Comparison of ENCODE assay signal across 8 cellular contexts in genomic region chr16:75110637-75111513, GRCh38. TPM values are rescaled to one million over a fixed set of nuclear protein-coding genes. Genes with fewer than 3 reads are reported as not detected.
DNase-seq lines count a peak whose midpoint lies in the region; ATAC-seq and TF ChIP-seq lines count a peak whose summit lies in the region.

No MANE protein-coding gene starts in this region.

- peaks cover 72% of the 10 kb centered on the region for H3K4me1 Mint-ChIP-seq in CD14-positive monocyte
- H3K4me1 Mint-ChIP-seq in activated CD8-positive, alpha-beta T cell treated with anti-CD3 and anti-CD28 coated beads for 36 hours (ENCODE audit: low read depth), result peaks cover 54% of the 10 kb centered on the region
- peaks cover 28% of the 10 kb centered on the region for H3K4me1 Mint-ChIP-seq in memory B cell

- DNase-seq in CD14-positive monocyte (ENCODE audit: low spot score) (peak; percentile 85), NCI-H774 (lab: John Stamatoyannopoulos, UW) (peak; percentile 30), memory B cell (ENCODE audit: low spot score in 2 of 2) (peak; percentile 75 to 79)
- peak; percentile 92 for DNase-seq in activated CD8-positive, alpha-beta T cell treated with anti-CD3 and anti-CD28 coated beads for 36 hours
- peak; percentile 72 for DNase-seq in effector CD4-positive, alpha-beta T cell
- peak; percentile 73 for DNase-seq in stimulated activated CD8-positive, alpha-beta memory T cell treated with anti-CD3 and anti-CD28 coated beads, Interleukin-12 subunit alpha, Interleukin-12 subunit beta, amount 100 ng/mL, for 1 hour (ENCODE audit: low read depth)

- intact Hi-C loops in CD14-positive monocyte (cut with micrococcal nuclease), result loop anchor here (2.0 to 5.0 kb wide), 3 partner anchors 49 to 114 kb away; partner anchors contain the start of gene ZNRF1 (in 2 of the 2)
- intact Hi-C loops in activated CD8-positive, alpha-beta T cell treated with anti-CD3 and anti-CD28 coated beads for 36 hours (cut with micrococcal nuclease), result loop anchor here (2.0 to 10.0 kb wide), 2 partner anchors 112 to 296 kb away; partner anchors contain the start of gene ZNRF1

- POLR2A ChIA-PET in activated CD8-positive, alpha-beta T cell treated with anti-CD3 and anti-CD28 coated beads for 36 hours (lab: Charles Lee), result interaction anchor here (0.8 to 3.1 kb wide), 9 partner anchors 12 to 298 kb away, joined by 3 to 25 read pairs (median 5); partner anchors contain the start of genes WDR59 and ZNRF1

- peaks cover 22 to 32% (median 26%) of the 10 kb centered on the region in 3 donors for H3K27me3 Mint-ChIP-seq in CD14-positive monocyte (ENCODE audit: low read depth in 3 of 3)
- H3K27me3 Mint-ChIP-seq in activated CD8-positive, alpha-beta T cell treated with anti-CD3 and anti-CD28 coated beads for 36 hours, result peaks cover 10% of the 10 kb centered on the region
- peaks cover 35% of the 10 kb centered on the region for H3K27me3 Mint-ChIP-seq in memory B cell

- TF ChIP-seq CTCF in CD14-positive monocyte (IDR thresholded peaks at IDR 0.05), result peak; percentile 91
- TF ChIP-seq CTCF in activated CD8-positive, alpha-beta T cell treated with anti-CD3 and anti-CD28 coated beads for 36 hours (IDR thresholded peaks at IDR 0.05), result peak; percentile 89

- ATAC-seq in GM19397 (IDR thresholded peaks at IDR 0.05; ENCODE audit: unreplicated experiment), result peak; percentile 72
- ATAC-seq in HG03565 (IDR thresholded peaks at IDR 0.05; ENCODE audit: unreplicated experiment), result peak; percentile 55
- peak; percentile 80 for ATAC-seq in activated CD8-positive, alpha-beta T cell treated with anti-CD3 and anti-CD28 coated beads for 36 hours
- ATAC-seq in memory B cell (ENCODE audit: low read depth), result peak; percentile 79

- H3K9me3 Mint-ChIP-seq in CD14-positive monocyte (peaks cover 0 to 6% (median 0%) of the 10 kb centered on the region in 7 donors), memory B cell (no peaks in the 10 kb centered on the region)
- no peaks in the 10 kb centered on the region for H3K9me3 Mint-ChIP-seq in activated CD8-positive, alpha-beta T cell treated with anti-CD3 and anti-CD28 coated beads for 36 hours

- H3K4me3 Mint-ChIP-seq in CD14-positive monocyte (peak overlapping the region; percentile 62 to 73), memory B cell (peak overlapping the region; percentile 77)
- H3K4me3 Mint-ChIP-seq in activated CD8-positive, alpha-beta T cell treated with anti-CD3 and anti-CD28 coated beads for 36 hours, result peak overlapping the region; percentile 74

- CTCF ChIA-PET in activated CD8-positive, alpha-beta T cell treated with anti-CD3 and anti-CD28 coated beads for 36 hours (lab: Charles Lee), result interaction anchor here (0.6 to 6.5 kb wide), 56 partner anchors 8 to 409 kb away, joined by 3 to 158 read pairs (median 5); partner anchors contain the start of genes WDR59, ZFP1 and ZNRF1

- peaks cover 14 to 31% of the 10 kb centered on the region in 2 donors for H3K36me3 Mint-ChIP-seq in CD14-positive monocyte
- peaks cover 2% of the 10 kb centered on the region for H3K36me3 Mint-ChIP-seq in activated CD8-positive, alpha-beta T cell treated with anti-CD3 and anti-CD28 coated beads for 36 hours (ENCODE audit: low read depth)
- no peaks in the 10 kb centered on the region for H3K36me3 Mint-ChIP-seq in memory B cell

- H3K27ac Mint-ChIP-seq in CD14-positive monocyte, result peak overlapping the region in 6 of 7 donors; percentile 75 to 88 (median 82)
- peak overlapping the region; percentile 68 for H3K27ac Mint-ChIP-seq in activated CD8-positive, alpha-beta T cell treated with anti-CD3 and anti-CD28 coated beads for 36 hours
- H3K27ac Mint-ChIP-seq in memory B cell, result no peak overlapping the region

RNA-seq across cellular contexts. Expression of gene LDHD, which starts 5.7 kb away (rescaled TPM):
- 1 to 10 TPM; 3.7 to 5.4 TPM for polyA plus RNA-seq in CD14-positive monocyte
- total RNA-seq in activated CD8-positive, alpha-beta T cell treated with anti-CD3 and anti-CD28 coated beads for 36 hours, result not detected

RNA-seq across cellular contexts. Expression of gene ZFP1, which starts 37.4 kb away (rescaled TPM):
- 1 to 10 TPM; 3.4 to 4.0 TPM for polyA plus RNA-seq in CD14-positive monocyte
- 10 to 100 TPM; 19.8 to 23.9 TPM for total RNA-seq in activated CD8-positive, alpha-beta T cell treated with anti-CD3 and anti-CD28 coated beads for 36 hours

Comparison
In these comparisons a context has a peak if more than half of its experiments do, and no peak if none do; other contexts are left out.
1. Peak in every context shown above with its lines: DNase-seq and ATAC-seq.
2. DNase-seq: peak in every context shown above with its lines; median percentile 92 in activated CD8-positive, alpha-beta T cell treated with anti-CD3 and anti-CD28 coated beads for 36 hours; 85 in CD14-positive monocyte; 77 in memory B cell; 73 in stimulated activated CD8-positive, alpha-beta memory T cell treated with anti-CD3 and anti-CD28 coated beads, Interleukin-12 subunit alpha, Interleukin-12 subunit beta, amount 100 ng/mL, for 1 hour; 72 in effector CD4-positive, alpha-beta T cell; 30 in NCI-H774.